In genomic region chr17:64496348-64496785, GRCh38 we compare ENCODE assay signal across 8 cellular contexts. TPM values are rescaled to one million over a fixed set of nuclear protein-coding genes. Genes with fewer than 3 reads are reported as not detected.
DNase-seq lines count a peak whose midpoint lies in the region; ATAC-seq, FAIRE-seq and TF ChIP-seq lines count a peak whose summit lies in the region.

No MANE protein-coding gene starts in this region.

- no TSS peak for BruUV-seq in K562 (replicated peaks; lab: Mats Ljungman, UMichigan)

- ATAC-seq in HG03025 (IDR thresholded peaks at IDR 0.05; ENCODE audit: low FRiP score, unreplicated experiment) (peak; percentile 21), K562 (peak; percentile 0), lung (ENCODE audit: insufficient read depth, low FRiP score) (peak; percentile 8), aorta (ENCODE audit: low FRiP score) (no peak)

- POLR2A ChIA-PET in K562 (lab: Yijun Ruan, JAX): interaction anchor here (0.6 to 6.8 kb wide), 14 partner anchors 9 to 351 kb away, joined by 3 to 114 read pairs (median 4); partner anchors contain the start of genes CEP95 and DDX5

- H2AFZ ChIP-seq in K562 (ENCODE audit: low read depth, low read length): peak overlapping the region; percentile 95

- TF ChIP-seq CTCF in BE2C (IDR thresholded peaks at IDR 0.05; ENCODE audit: low read depth, low read length): no peak
- no peak for TF ChIP-seq CTCF in K562 (IDR thresholded peaks at IDR 0.05 in 2 of 3, conservative IDR thresholded peaks at IDR 0.05 in 1 of 3; ENCODE audit: insufficient read depth in 2 of 3, low read depth in 1 of 3, low read length in 3 of 3)
- no peak for TF ChIP-seq CTCF in lung (IDR thresholded peaks at IDR 0.05; ENCODE audit: control extremely low read depth, extremely low read depth)

- no peak for DNase-seq in BE2C
- DNase-seq in K562 (ENCODE audit: extremely low read depth in 1 of 4, low spot score in 3 of 4): no peak
- DNase-seq in lung (ENCODE audit: low spot score): no peak
- no peak for DNase-seq in aorta
- no peak for DNase-seq in NCI-H2227 (lab: John Stamatoyannopoulos, UW; ENCODE audit: unreplicated experiment)
- DNase-seq in KBM-7: no peak
- no peak for DNase-seq in activated CD8-positive, alpha-beta memory T cell treated with anti-CD3 and anti-CD28 coated beads, Interleukin-2, amount 50 U/mL, for 4 hours

- 0 out of 2 replicates have a peak, but pooled peaks cover 8% of the 10 kb centered on the region for H4K20me1 ChIP-seq in K562 (replicated peaks; ENCODE audit: control insufficient read depth, insufficient read depth, low read length)

- H3K4me1 ChIP-seq in BE2C (no peaks in the 10 kb centered on the region; the same call in 1 of the 2 replicates), K562 (replicated peaks in 1 of 2; ENCODE audit: control insufficient read depth in 2 of 2, insufficient read depth in 2 of 2, low read length in 2 of 2) (peaks cover 4 to 10% of the 10 kb centered on the region in 2 experiments; a peak in 3 of 5 replicates), lung (ENCODE audit: control insufficient read depth in 2 of 2, insufficient read depth in 2 of 2, low read length in 2 of 2) (peaks cover 2 to 23% of the 10 kb centered on the region in 2 donors), aorta (ENCODE audit: control insufficient read depth in 1 of 2, insufficient read depth in 2 of 2, low read length in 2 of 2) (no peaks in the 10 kb centered on the region)

- intact Hi-C loops in K562 (cut with micrococcal nuclease) (loop anchor here (2.0 kb wide), 2 partner anchors 76 to 106 kb away; no protein-coding TSS in a partner anchor), aorta (cut with DNase I) (no loop called here)

- H3K9me3 ChIP-seq in BE2C: no peaks in the 10 kb centered on the region
- H3K9me3 ChIP-seq in K562 (replicated peaks; ENCODE audit: control insufficient read depth, insufficient read depth, low read depth, low read length): no peaks in the 10 kb centered on the region; the same call in 1 of the 2 replicates
- no peaks in the 10 kb centered on the region for H3K9me3 ChIP-seq in lung (ENCODE audit: control insufficient read depth in 2 of 2, insufficient read depth in 1 of 2, low read length in 1 of 2)
- no peaks in the 10 kb centered on the region for H3K9me3 ChIP-seq in aorta (ENCODE audit: control insufficient read depth, low read length)

- CTCF ChIA-PET in K562 (lab: Yijun Ruan, JAX; ENCODE audit: low intra/inter-chr PET ratio): interaction anchor here (1.6 to 2.3 kb wide), 2 partner anchors 75 to 153 kb away, joined by 7 to 8 read pairs; no protein-coding TSS in a partner anchor

- H3K36me3 ChIP-seq in BE2C: peaks cover 47% of the 10 kb centered on the region
- peaks cover 71% of the 10 kb centered on the region for H3K36me3 ChIP-seq in K562 (ENCODE audit: control insufficient read depth, insufficient read depth, low read length)
- peaks cover 15 to 22% of the 10 kb centered on the region in 2 donors for H3K36me3 ChIP-seq in lung (ENCODE audit: control insufficient read depth in 2 of 2, insufficient read depth in 2 of 2, low read length in 2 of 2)
- H3K36me3 ChIP-seq in aorta (ENCODE audit: control insufficient read depth in 1 of 2, insufficient read depth in 2 of 2, low read length in 1 of 2): peaks cover 6 to 7% of the 10 kb centered on the region in 2 donors

- no peaks in the 10 kb centered on the region; the same call in 1 of the 2 replicates for H3K27me3 ChIP-seq in BE2C
- no peaks in the 10 kb centered on the region for H3K27me3 ChIP-seq in K562 (ENCODE audit: control insufficient read depth in 2 of 2, insufficient read depth in 2 of 2, low read length in 2 of 2)
- H3K27me3 ChIP-seq in lung (ENCODE audit: control insufficient read depth, insufficient read depth): no peaks in the 10 kb centered on the region
- H3K27me3 ChIP-seq in aorta (ENCODE audit: control insufficient read depth in 1 of 2, insufficient read depth in 2 of 2, low read length in 1 of 2): no peaks in the 10 kb centered on the region

- H3K27ac ChIP-seq in K562 (ENCODE audit: extremely low read depth, low read depth, low read length) (peak overlapping the region; percentile 90), lung (ENCODE audit: low read depth in 1 of 2, low read length in 1 of 2) (peak overlapping the region; percentile 73 to 77), aorta (ENCODE audit: low read depth in 1 of 2, low read length in 2 of 2) (peak overlapping the region in 1 of 2 donors; percentile 70)

- in situ Hi-C loops in K562 (cut with MboI) (no loop called here), KBM-7 (cut with MboI; ENCODE audit: low pct_unique_long_range_greater_than_20kb, low sequenced_read_pairs) (loop anchor here (10.0 kb wide), 1 partner anchor 72 kb away; no protein-coding TSS in a partner anchor)

- TF ChIP-seq RAD21 in K562 (CRISPR knock-in tag; conservative IDR thresholded peaks at IDR 0.05 in 1 of 2, IDR thresholded peaks at IDR 0.05 in 1 of 2): no peak

- H3K9me1 ChIP-seq in K562 (ENCODE audit: control insufficient read depth, insufficient read depth, low read length): no peaks in the 10 kb centered on the region

- peak overlapping the region; percentile 88 to 96 for H3K9ac ChIP-seq in K562 (ENCODE audit: insufficient read depth in 1 of 2, low read depth in 2 of 2, low read length in 2 of 2)

- peak overlapping the region; percentile 85 for H3K4me2 ChIP-seq in K562 (ENCODE audit: insufficient read depth, low read length)

- WGBS in K562 (ENCODE audit: insufficient coverage, low coverage, missing lambda C conversion rate): under 1% methylated on average over 20 of the region's 20 CpGs
- WGBS in lung, 2 donors: 1% methylated on average over 20 of the region's 20 CpGs
- 0 to 1% methylated on average over 20 of the region's 20 CpGs for WGBS in aorta, 2 donors

- peaks cover 68% of the 10 kb centered on the region for H3K79me2 ChIP-seq in K562 (ENCODE audit: control insufficient read depth, insufficient read depth, low read length)

- TF ChIP-seq EP300 in K562 (IDR thresholded peaks at IDR 0.05; ENCODE audit: low read length): no peak

- no peak for TF ChIP-seq POLR2A in K562 (conservative IDR thresholded peaks at IDR 0.05)

- peak; percentile 67 for FAIRE-seq in K562 (lab: Jason Lieb, UNC)

- peak overlapping the region; percentile 77 for H3K4me3 ChIP-seq in BE2C (ENCODE audit: low read depth, low read length)
- H3K4me3 ChIP-seq in K562: peak overlapping the region; percentile 69
- peak overlapping the region; percentile 60 for H3K4me3 ChIP-seq in lung
- H3K4me3 ChIP-seq in aorta (ENCODE audit: low read length in 2 of 2): peak overlapping the region; percentile 43 to 65

RNA-seq across cellular contexts. Expression of gene POLG2, which starts 0.5 kb away (rescaled TPM):
- polyA plus RNA-seq in BE2C (2012; ENCODE audit: insufficient read depth, insufficient read length, low read depth): 19.5 TPM
- 92.4 and 167 TPM in 2 replicates for total RNA-seq in K562 (2011; cell fraction: chromatin; rRNA removed; ENCODE audit: low replicate concordance)
- total RNA-seq in K562 (2011; cell fraction: nucleolus; rRNA removed): 66.1 and 68.5 TPM in 2 replicates
- 74.9 and 93.0 TPM in 2 replicates for total RNA-seq in K562 (2011; cell fraction: nucleoplasm; rRNA removed)
- total RNA-seq in K562 (2014; rRNA removed): 26.6 and 28.8 TPM in 2 replicates
- 34.9 and 37.9 TPM in 2 replicates for total RNA-seq in K562 (2014; rRNA removed; fragmentation: Illumina TruSeq; extraction: Trizol)
- 36.4 and 37.0 TPM in 2 replicates for total RNA-seq in K562 (2015; rRNA removed; fragmentation: Illumina TruSeq; extraction: Trizol)
- total RNA-seq in K562 (2021): 39.5 and 44.2 TPM in 2 replicates
- 42.8 and 44.8 TPM in 2 replicates for polyA plus RNA-seq in K562 (2011; rRNA removed)
- 7.8 and 17.8 TPM in 2 replicates for polyA plus RNA-seq in K562 (2011; cell fraction: cytosol; rRNA removed)
- polyA plus RNA-seq in K562 (2011; cell fraction: nucleus; rRNA removed): 74.3 and 76.8 TPM in 2 replicates
- 32.5 and 35.4 TPM in 2 replicates for polyA plus RNA-seq in K562 (2012)
- 31.0 and 37.4 TPM in 2 replicates for polyA plus RNA-seq in K562 (2014; fragmentation: Illumina TruSeq; extraction: Trizol)
- polyA plus RNA-seq in K562 (2014; fragmentation: Nextera tagmentation; extraction: Ambion mirVana): 10 to 100 TPM; 13.4 to 14.6 TPM
- 41.1 and 43.0 TPM in 2 replicates for polyA plus RNA-seq in K562 (2014; rRNA removed)
- polyA minus RNA-seq in K562 (2011; rRNA and poly(A)+ RNA removed): 34.0 and 36.5 TPM in 2 replicates
- 12.9 and 15.7 TPM in 2 replicates for polyA minus RNA-seq in K562 (2011; cell fraction: cytosol; rRNA and poly(A)+ RNA removed)
- polyA minus RNA-seq in K562 (2011; cell fraction: nucleus; rRNA and poly(A)+ RNA removed): 56.1 and 86.0 TPM in 2 replicates
- 10 to 100 TPM; 14.8 to 17.8 TPM for total RNA-seq in lung
- polyA plus RNA-seq in lung: 1 to 10 TPM; 5.4 to 8.0 TPM
- total RNA-seq in aorta: 10 to 100 TPM; 12.8 to 20.6 TPM
- 10 to 100 TPM; 10.0 to 19.2 TPM for polyA plus RNA-seq in aorta

RNA-seq across cellular contexts. Expression of gene DDX5, which starts 9.7 kb away (rescaled TPM):
- 537 TPM for polyA plus RNA-seq in BE2C (2012; ENCODE audit: insufficient read depth, insufficient read length, low read depth)
- 1,248 and 2,950 TPM in 2 replicates for total RNA-seq in K562 (2011; cell fraction: chromatin; rRNA removed; ENCODE audit: low replicate concordance)
- 714 and 743 TPM in 2 replicates for total RNA-seq in K562 (2011; cell fraction: nucleolus; rRNA removed)
- 971 and 1,084 TPM in 2 replicates for total RNA-seq in K562 (2011; cell fraction: nucleoplasm; rRNA removed)
- 239 and 306 TPM in 2 replicates for total RNA-seq in K562 (2014; rRNA removed)
- 411 and 440 TPM in 2 replicates for total RNA-seq in K562 (2014; rRNA removed; fragmentation: Illumina TruSeq; extraction: Trizol)
- 386 and 426 TPM in 2 replicates for total RNA-seq in K562 (2015; rRNA removed; fragmentation: Illumina TruSeq; extraction: Trizol)
- total RNA-seq in K562 (2021): 616 and 622 TPM in 2 replicates
- 721 and 729 TPM in 2 replicates for polyA plus RNA-seq in K562 (2011; rRNA removed)
- 392 and 499 TPM in 2 replicates for polyA plus RNA-seq in K562 (2011; cell fraction: cytosol; rRNA removed)
- polyA plus RNA-seq in K562 (2011; cell fraction: nucleus; rRNA removed): 2,138 and 2,865 TPM in 2 replicates
- polyA plus RNA-seq in K562 (2012): 332 and 354 TPM in 2 replicates
- polyA plus RNA-seq in K562 (2014; fragmentation: Illumina TruSeq; extraction: Trizol): 579 and 604 TPM in 2 replicates
- polyA plus RNA-seq in K562 (2014; fragmentation: Nextera tagmentation; extraction: Ambion mirVana): 1,000 to 10,000 TPM in 1 of 2 experiments, 100 to 1,000 TPM in 1; 487 to 1,639 TPM
- 1,331 and 1,452 TPM in 2 replicates for polyA plus RNA-seq in K562 (2014; rRNA removed)
- polyA minus RNA-seq in K562 (2011; rRNA and poly(A)+ RNA removed): 481 and 488 TPM in 2 replicates
- polyA minus RNA-seq in K562 (2011; cell fraction: cytosol; rRNA and poly(A)+ RNA removed): 167 and 272 TPM in 2 replicates
- 1,052 and 1,975 TPM in 2 replicates for polyA minus RNA-seq in K562 (2011; cell fraction: nucleus; rRNA and poly(A)+ RNA removed)
- total RNA-seq in lung: 100 to 1,000 TPM; 570 to 730 TPM
- polyA plus RNA-seq in lung: 100 to 1,000 TPM; 426 to 486 TPM
- total RNA-seq in aorta: 100 to 1,000 TPM; 901 to 936 TPM
- polyA plus RNA-seq in aorta: 100 to 1,000 TPM; 213 to 952 TPM

RNA-seq across cellular contexts. Expression of gene CEP95, which starts 10.4 kb away (rescaled TPM):
- polyA plus RNA-seq in BE2C (2012; ENCODE audit: insufficient read depth, insufficient read length, low read depth): 44.5 TPM
- total RNA-seq in K562 (2011; cell fraction: chromatin; rRNA removed; ENCODE audit: low replicate concordance): 138 and 394 TPM in 2 replicates
- 72.7 and 85.0 TPM in 2 replicates for total RNA-seq in K562 (2011; cell fraction: nucleolus; rRNA removed)
- 132 and 153 TPM in 2 replicates for total RNA-seq in K562 (2011; cell fraction: nucleoplasm; rRNA removed)
- total RNA-seq in K562 (2014; rRNA removed) (51.3 and 53.5 TPM in 2 replicates), K562 (2014; rRNA removed; fragmentation: Illumina TruSeq; extraction: Trizol) (71.8 and 80.0 TPM in 2 replicates), K562 (2015; rRNA removed; fragmentation: Illumina TruSeq; extraction: Trizol) (50.0 and 57.1 TPM in 2 replicates), K562 (2021) (48.0 and 48.3 TPM in 2 replicates), lung (100 to 1,000 TPM in 1 of 2 donors, 10 to 100 TPM in 1; 33.9 to 115 TPM), aorta (10 to 100 TPM; 39.7 to 49.8 TPM)
- polyA plus RNA-seq in K562 (2011; rRNA removed) (80.7 and 83.4 TPM in 2 replicates), K562 (2014; fragmentation: Illumina TruSeq; extraction: Trizol) (54.4 and 56.9 TPM in 2 replicates), K562 (2014; fragmentation: Nextera tagmentation; extraction: Ambion mirVana) (10 to 100 TPM; 26.7 to 40.0 TPM), K562 (2014; rRNA removed) (61.0 and 75.0 TPM in 2 replicates), lung (10 to 100 TPM; 12.8 to 31.5 TPM), aorta (10 to 100 TPM; 22.7 to 96.4 TPM)
- polyA plus RNA-seq in K562 (2011; cell fraction: cytosol; rRNA removed): 9.7 and 20.4 TPM in 2 replicates
- polyA plus RNA-seq in K562 (2011; cell fraction: nucleus; rRNA removed): 149 and 214 TPM in 2 replicates
- 34.4 and 59.0 TPM in 2 replicates for polyA plus RNA-seq in K562 (2012)
- 62.6 and 76.6 TPM in 2 replicates for polyA minus RNA-seq in K562 (2011; rRNA and poly(A)+ RNA removed)
- polyA minus RNA-seq in K562 (2011; cell fraction: cytosol; rRNA and poly(A)+ RNA removed): 27.3 and 27.7 TPM in 2 replicates
- 61.9 and 125 TPM in 2 replicates for polyA minus RNA-seq in K562 (2011; cell fraction: nucleus; rRNA and poly(A)+ RNA removed)

RNA-seq across cellular contexts. Expression of gene MILR1, which starts 47.5 kb away (rescaled TPM):
- not detected for polyA plus RNA-seq in BE2C (2012; ENCODE audit: insufficient read depth, insufficient read length, low read depth)
- 10.8 and 12.0 TPM in 2 replicates for total RNA-seq in K562 (2011; cell fraction: chromatin; rRNA removed; ENCODE audit: low replicate concordance)
- total RNA-seq in K562 (2011; cell fraction: nucleolus; rRNA removed): 5.0 and 6.2 TPM in 2 replicates
- 5.9 and 8.5 TPM in 2 replicates for total RNA-seq in K562 (2011; cell fraction: nucleoplasm; rRNA removed)
- total RNA-seq in K562 (2014; rRNA removed) (3.8 and 4.3 TPM in 2 replicates), K562 (2014; rRNA removed; fragmentation: Illumina TruSeq; extraction: Trizol) (7.5 and 8.7 TPM in 2 replicates), K562 (2015; rRNA removed; fragmentation: Illumina TruSeq; extraction: Trizol) (14.1 and 16.2 TPM in 2 replicates), K562 (2021) (4.1 and 4.7 TPM in 2 replicates), lung (10 to 100 TPM in 1 of 2 donors, 1 to 10 TPM in 1; 6.9 to 23.4 TPM), aorta (10 to 100 TPM; 13.0 to 29.8 TPM)
- polyA plus RNA-seq in K562 (2011; rRNA removed) (5.6 and 9.7 TPM in 2 replicates), K562 (2014; fragmentation: Illumina TruSeq; extraction: Trizol) (13.3 and 14.7 TPM in 2 replicates), K562 (2014; fragmentation: Nextera tagmentation; extraction: Ambion mirVana) (1 to 10 TPM; 4.6 to 7.1 TPM), K562 (2014; rRNA removed) (7.1 and 7.8 TPM in 2 replicates), lung (10 to 100 TPM; 10.0 to 36.3 TPM), aorta (10 to 100 TPM; 12.0 TPM)
- polyA plus RNA-seq in K562 (2011; cell fraction: cytosol; rRNA removed): 4.1 and 8.7 TPM in 2 replicates
- polyA plus RNA-seq in K562 (2011; cell fraction: nucleus; rRNA removed): 10.0 and 12.4 TPM in 2 replicates
- 9.0 and 64.8 TPM in 2 replicates for polyA plus RNA-seq in K562 (2012)
- 3.8 and 5.5 TPM in 2 replicates for polyA minus RNA-seq in K562 (2011; rRNA and poly(A)+ RNA removed)
- 1.8 TPM in 1 of 2 replicates, not detected in the other for polyA minus RNA-seq in K562 (2011; cell fraction: cytosol; rRNA and poly(A)+ RNA removed)
- polyA minus RNA-seq in K562 (2011; cell fraction: nucleus; rRNA and poly(A)+ RNA removed): 2.2 and 5.1 TPM in 2 replicates
